In genomic region chr3:196790636-196791035, GRCh38 we compare ENCODE assay signal across 19 cellular contexts.
"Had no signal": no experiment of that assay in that cellular context is flagged by ENCODE, and none has a peak within 500 bp of the region (broad histone marks: within the 10 kb centered on the region; RNA-seq: fewer than 3 reads in every experiment).

No MANE protein-coding gene starts in this region.

- H3K27ac Mint-ChIP-seq: nephron progenitor cell; stimulated activated naive B cell treated with anti-CD40 and anti-IgM and Interleukin-4, amounts not matched to agents 10 μg/mL and 1 μg/mL and 100 μg/mL, for 72 hours; stimulated activated naive CD8-positive, alpha-beta T cell treated with anti-CD3 and anti-CD28 coated beads, Interleukin-15, amount 100 ng/mL, for 72 hours had no signal

- H3K4me1 ChIP-seq: colonic mucosa, testis had no signal

- ATAC-seq: gastrocnemius medialis; heart right ventricle; left colon; left ventricle myocardium superior; naive thymus-derived CD4-positive, alpha-beta T cell; sciatic nerve; stimulated activated naive B cell treated with anti-CD40 and anti-IgM and Interleukin-4, amounts not matched to agents 10 μg/mL and 1 μg/mL and 100 μg/mL, for 72 hours; stimulated activated naive CD8-positive, alpha-beta T cell treated with anti-CD3 and anti-CD28 coated beads, Interleukin-15, amount 100 ng/mL, for 72 hours had no signal

- H3K36me3 ChIP-seq: colonic mucosa had no signal

- H3K27me3 Mint-ChIP-seq: naive thymus-derived CD4-positive, alpha-beta T cell; stimulated activated naive B cell treated with anti-CD40 and anti-IgM and Interleukin-4, amounts not matched to agents 10 μg/mL and 1 μg/mL and 100 μg/mL, for 72 hours; stimulated activated naive CD8-positive, alpha-beta T cell treated with anti-CD3 and anti-CD28 coated beads, Interleukin-15, amount 100 ng/mL, for 72 hours had no signal

- H3K27me3 ChIP-seq: colonic mucosa, esophagus muscularis mucosa, gastrocnemius medialis, heart right ventricle, testis, tibial nerve had no signal

- H3K4me3 Mint-ChIP-seq: naive thymus-derived CD4-positive, alpha-beta T cell; nephron progenitor cell; stimulated activated naive B cell treated with anti-CD40 and anti-IgM and Interleukin-4, amounts not matched to agents 10 μg/mL and 1 μg/mL and 100 μg/mL, for 72 hours; stimulated activated naive CD8-positive, alpha-beta T cell treated with anti-CD3 and anti-CD28 coated beads, Interleukin-15, amount 100 ng/mL, for 72 hours had no signal

- H3K27ac ChIP-seq: colonic mucosa, esophagus muscularis mucosa, heart right ventricle, testis, tibial nerve had no signal

- DNase-seq: colonic mucosa; dermis blood vessel endothelial cell; gastrocnemius medialis; heart right ventricle; left colon; left ventricle myocardium superior; mesendoderm; naive thymus-derived CD4-positive, alpha-beta T cell; nephron progenitor cell; posterior cingulate gyrus; stimulated activated CD4-positive, alpha-beta T cell treated with anti-CD3 and anti-CD28 coated beads, Interleukin-2, amount 100 ng/mL, for 24 hours; stimulated activated CD4-positive, alpha-beta T cell treated with anti-CD3 and anti-CD28 coated beads, Interleukin-4, amount 100 ng/mL, for 4 hours; stimulated activated naive B cell treated with anti-CD40 and anti-IgM and Interleukin-4, amounts not matched to agents 10 μg/mL and 1 μg/mL and 100 μg/mL, for 72 hours; stimulated activated naive CD8-positive, alpha-beta T cell treated with anti-CD3 and anti-CD28 coated beads, Interleukin-15, amount 100 ng/mL, for 72 hours; testis had no signal

- H3K4me3 ChIP-seq: colonic mucosa, esophagus muscularis mucosa, gastrocnemius medialis, heart right ventricle, lung, testis, tibial nerve had no signal

- H3K9me3 ChIP-seq: colonic mucosa, esophagus muscularis mucosa, gastrocnemius medialis, testis, tibial nerve had no signal
